ENCODE assay signal across 11 cellular contexts in genomic region chr3:143751643-143752178, GRCh38.
A peak's percentile ranks its signal among the peaks of the same experiment; 100 is the strongest.
DNase-seq lines count a peak whose midpoint lies in the region; ATAC-seq, FAIRE-seq and TF ChIP-seq lines count a peak whose summit lies in the region.
"Had no signal": no experiment of that assay in that cellular context is flagged by ENCODE, and none has a peak within 500 bp of the region (broad histone marks: within the 10 kb centered on the region; RNA-seq: fewer than 3 reads in every experiment).

No MANE protein-coding gene starts in this region.

- no peak overlapping the region for H3K27ac ChIP-seq in pancreas

- no peaks in the 10 kb centered on the region for H3K27me3 ChIP-seq in pancreas

- H3K36me3 ChIP-seq in pancreas = no peaks in the 10 kb centered on the region

- no peak overlapping the region for H3K4me3 ChIP-seq in pancreas
- H3K4me3 ChIP-seq: lung had no signal

- DNase-seq in activated CD4-positive, alpha-beta T cell treated with anti-CD3 and anti-CD28 coated beads, Interleukin-2, amount 50 U/mL, for 48 hours = peak; percentile 27 to 31
- DNase-seq in stimulated activated CD4-positive, alpha-beta T cell treated with anti-CD3 and anti-CD28 coated beads, Interleukin-2, amount 100 ng/mL, for 24 hours = peak; percentile 21 to 32
- DNase-seq in pancreas (no peak), HCEC 1CT (no peak), AG20443 (ENCODE audit: low spot score) (no peak)

- TF ChIP-seq CTCF in pancreas (IDR thresholded peaks at IDR 0.05) = no peak

- intact Hi-C loops in pancreas (cut with DNase I) = no loop called here

- WGBS in pancreas, 2 donors = 62 to 64% methylated on average over 4 of the region's 4 CpGs

- peak; percentile 77 for ATAC-seq in GM19023 (IDR thresholded peaks at IDR 0.05; ENCODE audit: unreplicated experiment)
- ATAC-seq in HG03039 (IDR thresholded peaks at IDR 0.05; ENCODE audit: unreplicated experiment) = peak; percentile 54
- no peak for ATAC-seq in esophagus mucosa
- no peak for ATAC-seq in pancreas

- FAIRE-seq in pancreas (lab: Jason Lieb, UNC) = no peak
- FAIRE-seq: endometrium, TTC549 had no signal

- H3K4me1 ChIP-seq in pancreas = no peaks in the 10 kb centered on the region

- no peaks in the 10 kb centered on the region for H3K9me3 ChIP-seq in pancreas

Comparison
In these comparisons a context has a peak if more than half of its experiments do, and no peak if none do; other contexts are left out.
1. ATAC-seq: peak in GM19023 (single experiment) and HG03039 (single experiment); none in esophagus mucosa (single experiment) and pancreas (0 of 4).
2. DNase-seq: peak in activated CD4-positive, alpha-beta T cell treated with anti-CD3 and anti-CD28 coated beads, Interleukin-2, amount 50 U/mL, for 48 hours (2 of 2) and stimulated activated CD4-positive, alpha-beta T cell treated with anti-CD3 and anti-CD28 coated beads, Interleukin-2, amount 100 ng/mL, for 24 hours (2 of 2); none in pancreas (0 of 6), HCEC 1CT (single experiment) and AG20443 (single experiment).